ENCODE assay signal across 25 cellular contexts in the genomic region with DNA sequence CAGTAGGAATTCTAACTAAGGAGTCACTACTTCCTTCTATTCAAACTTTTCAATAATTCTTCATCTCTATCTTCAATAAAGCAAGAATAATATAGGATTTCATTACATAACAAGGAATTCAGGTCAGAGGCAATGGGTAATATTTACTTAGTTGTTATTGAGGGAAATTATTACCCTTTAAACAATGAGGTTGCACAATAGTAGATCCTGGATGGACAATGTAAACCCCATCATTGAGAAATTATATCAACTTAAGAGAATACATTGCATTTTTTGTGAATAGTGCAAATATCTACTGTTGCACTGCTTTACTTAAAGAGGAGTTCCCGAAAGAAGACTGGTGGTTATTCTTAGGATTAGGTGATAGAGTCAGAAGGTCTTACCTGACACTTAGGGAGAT.
"Had no signal": no experiment of that assay in that cellular context is flagged by ENCODE, and none has a peak within 500 bp of the region (broad histone marks: within the 10 kb centered on the region; RNA-seq: fewer than 3 reads in every experiment).

No MANE protein-coding gene starts in this region.

- DNase-seq: naive thymus-derived CD4-positive, alpha-beta T cell; natural killer cell; occipital lobe; ovary; posterior cingulate gyrus; psoas muscle; right cardiac atrium; stimulated activated CD4-positive, alpha-beta T cell treated with anti-CD3 and anti-CD28 coated beads, Interleukin-15, amount 100 ng/mL, for 24 hours; stimulated activated CD4-positive, alpha-beta T cell treated with anti-CD3 and anti-CD28 coated beads, Interleukin-2, amount 100 ng/mL, for 24 hours; stimulated activated CD4-positive, alpha-beta T cell treated with anti-CD3 and anti-CD28 coated beads, Interleukin-2, amount 100 ng/mL, for 48 hours; stimulated activated CD4-positive, alpha-beta T cell treated with anti-CD3 and anti-CD28 coated beads, Interleukin-4, amount 100 ng/mL, for 24 hours; stimulated activated naive B cell treated with anti-CD40 and anti-IgM and Interleukin-4, amounts not matched to agents 10 μg/mL and 1 μg/mL and 100 μg/mL, for 72 hours; stimulated activated naive CD4-positive, alpha-beta T cell treated with Interleukin-2 at 50 U/mL for 16 hours; stomach; thyroid gland; transverse colon; upper lobe of right lung; uterus had no signal

- H3K79me2 ChIP-seq: parathyroid adenoma had no signal

- H3K27me3 ChIP-seq: neural progenitor cell, ovary, stomach, thyroid gland, transverse colon, upper lobe of right lung, uterus had no signal

- H3K4me3 ChIP-seq: neural progenitor cell, ovary, psoas muscle, skin epidermis, smooth muscle cell, stomach, thoracic aorta, thyroid gland, transverse colon, upper lobe of right lung, uterus had no signal

- H3K9ac ChIP-seq: neural progenitor cell, parathyroid adenoma had no signal

- H3K36me3 ChIP-seq: neural progenitor cell, ovary, uterus had no signal

- H3K4me1 ChIP-seq: neural progenitor cell, parathyroid adenoma, psoas muscle, stomach, thyroid gland, transverse colon, upper lobe of right lung, uterus had no signal

- H3K9me3 ChIP-seq: ovary, psoas muscle, stomach, thoracic aorta, thyroid gland, transverse colon, upper lobe of right lung, uterus had no signal

- H2AFZ ChIP-seq: neural progenitor cell, parathyroid adenoma had no signal

- ATAC-seq: naive thymus-derived CD4-positive, alpha-beta T cell; natural killer cell; psoas muscle; right cardiac atrium; sciatic nerve; stimulated activated effector memory CD8-positive, alpha-beta T cell treated with anti-CD3 and anti-CD28 coated beads, Interleukin-12 subunit alpha, Interleukin-12 subunit beta, amount 100 ng/mL, for 72 hours; stimulated activated naive B cell treated with anti-CD40 and anti-IgM and Interleukin-4, amounts not matched to agents 10 μg/mL and 1 μg/mL and 100 μg/mL, for 72 hours; upper lobe of right lung had no signal

- H3K4me2 ChIP-seq: neural progenitor cell, smooth muscle cell had no signal

- H3K27ac ChIP-seq: neural progenitor cell, ovary, parathyroid adenoma, psoas muscle, skin epidermis, stomach, thoracic aorta, thyroid gland, transverse colon, upper lobe of right lung, uterus had no signal
